8 cellular contexts compared by ENCODE assay signal in genomic region chr20:64064145-64064698, GRCh38. TPM values are rescaled to one million over a fixed set of nuclear protein-coding genes. Genes with fewer than 3 reads are reported as not detected.
DNase-seq lines count a peak whose midpoint lies in the region; ATAC-seq and TF ChIP-seq lines count a peak whose summit lies in the region.

No MANE protein-coding gene starts in this region.

- H2BK120ac ChIP-seq in IMR-90 (ENCODE audit: low read depth, low read length), result no peak overlapping the region

- no peaks in the 10 kb centered on the region for H3K36me3 ChIP-seq in IMR-90 (ENCODE audit: control insufficient read depth, insufficient read depth, low read length)
- H3K36me3 ChIP-seq in brain microvascular endothelial cell (replicated peaks), result no peaks in the 10 kb centered on the region

- TF ChIP-seq RAD21 in IMR-90 (IDR thresholded peaks at IDR 0.05; ENCODE audit: low read length), result no peak

- H4K91ac ChIP-seq in IMR-90 (ENCODE audit: insufficient read depth, low read depth, low read length), result peak overlapping the region; percentile 68; the same call in 1 of the 2 replicates

- H4K5ac ChIP-seq in IMR-90 (ENCODE audit: low read depth, low read length), result no peak overlapping the region

- no peak for TF ChIP-seq POLR2A in IMR-90 (IDR thresholded peaks at IDR 0.05; ENCODE audit: low read depth, low read length)

- no TSS peak for BruUV-seq in IMR-90 (replicated peaks; lab: Mats Ljungman, UMichigan)

- DNase-seq in AG09309 (ENCODE audit: low read depth), result no peak
- DNase-seq in IMR-90, result peak; percentile 32
- no peak for DNase-seq in brain microvascular endothelial cell
- peak; percentile 51 for DNase-seq in myocyte (ENCODE audit: low read depth)
- DNase-seq in islet precursor cell, result no peak
- no peak for DNase-seq in SIG-M5 treated with dmso at 0.1 percent for 504 hours (lab: John Stamatoyannopoulos, UW; ENCODE audit: unreplicated experiment)

- H3K4me3 ChIP-seq in AG09309 (ENCODE audit: control insufficient read depth, low read depth, low read length) (peak overlapping the region; percentile 68), IMR-90 (ENCODE audit: insufficient read depth, low read depth, low read length) (peak overlapping the region; percentile 87), brain microvascular endothelial cell (ENCODE audit: low read depth, low read length) (peak overlapping the region; percentile 80)

- dilution Hi-C loops in IMR-90 (cut with HindIII; ENCODE audit: low sequenced_read_pairs, unreplicated experiment), result no loop called here

- CTCF ChIA-PET in IMR-90 (lab: Yijun Ruan, JAX), result no interaction called here

- WGBS in IMR-90 (ENCODE audit: extremely low coverage in 2 of 2, insufficient read length in 1 of 2), 2 experiments, result 35% methylated on average over 5 of the region's 12 CpGs; no CpG with 5 or more reads in 1 of the 2 experiments

- in situ Hi-C loops in IMR-90 (cut with MboI; ENCODE audit: low sequenced_read_pairs), result no loop called here
- in situ Hi-C loops in brain microvascular endothelial cell (cut with HindIII; ENCODE audit: low pct_ligation_motif_present, low sequenced_read_pairs), result no loop called here

- no peak overlapping the region for H3K18ac ChIP-seq in IMR-90 (ENCODE audit: low read depth, low read length)

- H3K9me3 ChIP-seq in IMR-90 (ENCODE audit: control insufficient read depth, insufficient read depth, low read length), result no peaks in the 10 kb centered on the region

- H2BK5ac ChIP-seq in IMR-90 (ENCODE audit: low read depth, low read length, poor library complexity, severe bottlenecking), result no peak overlapping the region

- peaks cover 15% of the 10 kb centered on the region for H4K20me1 ChIP-seq in IMR-90 (ENCODE audit: insufficient read depth, low read length)

- peak overlapping the region; percentile 82 for H3K23ac ChIP-seq in IMR-90 (ENCODE audit: low read depth, low read length)

- POLR2A ChIA-PET in IMR-90 (lab: Charles Lee; ENCODE audit: unreplicated experiment), result no interaction called here

- intact Hi-C loops in IMR-90 (cut with micrococcal nuclease), result no loop called here

- H2AK5ac ChIP-seq in IMR-90 (ENCODE audit: low read depth, low read length), result peak overlapping the region; percentile 85; the same call in 1 of the 2 replicates

- H3K27ac ChIP-seq in IMR-90 (ENCODE audit: insufficient read depth, low read length) (no peak overlapping the region; the same call in 1 of the 2 replicates), brain microvascular endothelial cell (no peak overlapping the region)

- peak overlapping the region; percentile 80 to 82; a peak in 3 of 4 replicates for H4K8ac ChIP-seq in IMR-90 (ENCODE audit: low read depth in 2 of 2, low read length in 2 of 2)

- ATAC-seq in IMR-90 (ENCODE audit: low read depth) (0 out of 2 replicates have a peak, but pooled peaks have one; percentile 5), GM19397 (IDR thresholded peaks at IDR 0.05; ENCODE audit: unreplicated experiment) (no peak), HG03469 (IDR thresholded peaks at IDR 0.05; ENCODE audit: unreplicated experiment) (no peak)

- H3K4me2 ChIP-seq in IMR-90 (ENCODE audit: low read depth, low read length), result peak overlapping the region; percentile 88

- 0 out of 2 replicates have a peak overlapping the region, but pooled peaks have one; percentile 45 for H3K14ac ChIP-seq in IMR-90 (replicated peaks; ENCODE audit: low read depth, low read length)

- H3K27me3 ChIP-seq in IMR-90 (ENCODE audit: control insufficient read depth, insufficient read depth, low read length) (no peaks in the 10 kb centered on the region), brain microvascular endothelial cell (replicated peaks) (no peaks in the 10 kb centered on the region)

- H3K4ac ChIP-seq in IMR-90 (ENCODE audit: low read depth, low read length), result peak overlapping the region; percentile 90

- peaks cover 27% of the 10 kb centered on the region for H3K4me1 ChIP-seq in IMR-90 (ENCODE audit: control insufficient read depth, insufficient read depth, low read length)

- H3K9ac ChIP-seq in IMR-90 (ENCODE audit: low read depth, low read length), result peak overlapping the region; percentile 92

- H3K79me1 ChIP-seq in IMR-90 (ENCODE audit: low read depth in 1 of 2, low read length in 2 of 2), result peaks cover 10 to 38% of the 10 kb centered on the region in 2 experiments; a peak in 3 of 4 replicates

- no peak overlapping the region for H3K56ac ChIP-seq in IMR-90 (ENCODE audit: extremely low read depth, insufficient read depth, low read length)

- H2AFZ ChIP-seq in IMR-90 (replicated peaks; ENCODE audit: low read length, poor library complexity), result no peak overlapping the region

- peaks cover 19% of the 10 kb centered on the region for H3K9me1 ChIP-seq in IMR-90 (ENCODE audit: insufficient read depth, low read length)

- TF ChIP-seq CTCF in AG09309 (IDR thresholded peaks at IDR 0.05; ENCODE audit: control insufficient read depth, insufficient read depth, low read depth, low read length, missing control alignments) (no peak), IMR-90 (conservative IDR thresholded peaks at IDR 0.05; ENCODE audit: low read depth, low read length) (no peak), brain microvascular endothelial cell (IDR thresholded peaks at IDR 0.05; ENCODE audit: low read depth, low read length, missing control alignments) (no peak)

- H2BK15ac ChIP-seq in IMR-90 (ENCODE audit: low read depth, low read length), result 0 out of 3 replicates have a peak overlapping the region, but pooled peaks have one; percentile 58

- no peak overlapping the region for H2BK20ac ChIP-seq in IMR-90 (ENCODE audit: low read depth, low read length)

- H2AK9ac ChIP-seq in IMR-90 (replicated peaks; ENCODE audit: low read depth, low read length, poor library complexity), result peak overlapping the region; percentile 99

TF ChIP-seq in IMR-90, 13 proteins besides CTCF, POLR2A, EP300 and RAD21:
- TF ChIP-seq MAFK (IDR thresholded peaks at IDR 0.05; ENCODE audit: low read depth, low read length) (no peak), MAZ (IDR thresholded peaks at IDR 0.05; ENCODE audit: borderline replicate concordance, low read depth, low read length) (no peak), NFE2L2 (IDR thresholded peaks at IDR 0.05; ENCODE audit: low read depth, low read length) (0 out of 2 replicates have a peak, but pooled peaks have one; percentile 4), FOS (IDR thresholded peaks at IDR 0.05; ENCODE audit: low read depth, low read length) (0 out of 2 replicates have a peak, but pooled peaks have one; percentile 38), BHLHE40 (IDR thresholded peaks at IDR 0.05; ENCODE audit: low read depth, low read length) (peak; percentile 60; the same call in 1 of the 2 replicates), RCOR1 (IDR thresholded peaks at IDR 0.05; ENCODE audit: insufficient replicate concordance, low read length) (no peak)

RNA-seq across cellular contexts. Expression of gene TCEA2, which starts 1.2 kb away (rescaled TPM):
- total RNA-seq in IMR-90 (2012; rRNA removed) (8.9 and 9.3 TPM in 2 replicates), myocyte (18.9 and 21.6 TPM in 2 replicates)
- 28.9 and 30.0 TPM in 2 replicates for polyA plus RNA-seq in IMR-90 (2012; rRNA removed)
- 53.8 and 63.8 TPM in 2 replicates for polyA plus RNA-seq in IMR-90 (2012; cell fraction: cytosol; rRNA removed)
- 76.1 and 133 TPM in 2 replicates for polyA plus RNA-seq in IMR-90 (2012; cell fraction: nucleus; rRNA removed; ENCODE audit: low replicate concordance)
- polyA plus RNA-seq in myocyte (2012), result 113 TPM

RNA-seq across cellular contexts. Expression of gene SOX18, which starts 14.8 kb away (rescaled TPM):
- total RNA-seq in IMR-90 (2012; rRNA removed) (not detected in 2 replicates), myocyte (not detected in 2 replicates)
- polyA plus RNA-seq in IMR-90 (2012; rRNA removed), result not detected in 2 replicates
- polyA plus RNA-seq in IMR-90 (2012; cell fraction: cytosol; rRNA removed), result 0.03 TPM in 1 of 2 replicates, not detected in the other
- polyA plus RNA-seq in IMR-90 (2012; cell fraction: nucleus; rRNA removed; ENCODE audit: low replicate concordance), result 0.03 TPM in 1 of 2 replicates, not detected in the other
- polyA plus RNA-seq in myocyte (2012), result 0.06 TPM

RNA-seq across cellular contexts. Expression of gene RGS19, which starts 15.1 kb away (rescaled TPM):
- total RNA-seq in IMR-90 (2012; rRNA removed), result 7.7 and 8.1 TPM in 2 replicates
- polyA plus RNA-seq in IMR-90 (2012; rRNA removed), result 17.5 and 21.5 TPM in 2 replicates
- polyA plus RNA-seq in IMR-90 (2012; cell fraction: cytosol; rRNA removed), result 9.7 and 22.3 TPM in 2 replicates
- 8.4 and 19.7 TPM in 2 replicates for polyA plus RNA-seq in IMR-90 (2012; cell fraction: nucleus; rRNA removed; ENCODE audit: low replicate concordance)
- 10.7 and 16.4 TPM in 2 replicates for total RNA-seq in myocyte
- 14.0 TPM for polyA plus RNA-seq in myocyte (2012)

RNA-seq across cellular contexts. Expression of gene OPRL1, which starts 15.7 kb away (rescaled TPM):
- 0.28 and 0.36 TPM in 2 replicates for total RNA-seq in IMR-90 (2012; rRNA removed)
- polyA plus RNA-seq in IMR-90 (2012; rRNA removed), result 1.1 and 1.2 TPM in 2 replicates
- polyA plus RNA-seq in IMR-90 (2012; cell fraction: cytosol; rRNA removed), result 0.80 and 1.9 TPM in 2 replicates
- 1.2 and 2.6 TPM in 2 replicates for polyA plus RNA-seq in IMR-90 (2012; cell fraction: nucleus; rRNA removed; ENCODE audit: low replicate concordance)
- total RNA-seq in myocyte, result 1.0 and 1.1 TPM in 2 replicates
- 1.5 TPM for polyA plus RNA-seq in myocyte (2012)

RNA-seq across cellular contexts. Expression of gene LKAAEAR1, which starts 20.0 kb away (rescaled TPM):
- total RNA-seq in IMR-90 (2012; rRNA removed), result not detected in 2 replicates
- 0.16 and 0.21 TPM in 2 replicates for polyA plus RNA-seq in IMR-90 (2012; rRNA removed)
- 0.15 and 0.36 TPM in 2 replicates for polyA plus RNA-seq in IMR-90 (2012; cell fraction: cytosol; rRNA removed)
- 0.34 TPM in 1 of 2 replicates, not detected in the other for polyA plus RNA-seq in IMR-90 (2012; cell fraction: nucleus; rRNA removed; ENCODE audit: low replicate concordance)
- total RNA-seq in myocyte, result 0.24 TPM in 1 of 2 replicates, not detected in the other
- 0.10 TPM for polyA plus RNA-seq in myocyte (2012)

Comparison
In these comparisons a context has a peak if more than half of its experiments do, and no peak if none do; other contexts are left out.
1. DNase-seq: peak in IMR-90 (single experiment) and myocyte (single experiment); none in AG09309 (single experiment), brain microvascular endothelial cell (single experiment), islet precursor cell (single experiment) and SIG-M5 treated with dmso at 0.1 percent for 504 hours (single experiment).
2. Peak in every context shown above with its lines, with median percentiles within 50 percentile points of each other: H3K4me3 ChIP-seq.